Comparison of ENCODE assay signal across 24 cellular contexts in genomic region chr5:34707451-34708107, GRCh38. TPM values are rescaled to one million over a fixed set of nuclear protein-coding genes. Genes with fewer than 3 reads are reported as not detected.
DNase-seq lines count a peak whose midpoint lies in the region; ATAC-seq and TF ChIP-seq lines count a peak whose summit lies in the region.
"Had no signal": no experiment of that assay in that cellular context is flagged by ENCODE, and none has a peak within 500 bp of the region (broad histone marks: within the 10 kb centered on the region; RNA-seq: fewer than 3 reads in every experiment).

No MANE protein-coding gene starts in this region.

- H3K9me3 Mint-ChIP-seq in nephron progenitor cell: no peaks in the 10 kb centered on the region
- H3K9me3 Mint-ChIP-seq in activated T-helper 2 cell treated with anti-CD3 and anti-CD28 coated beads, Interferon-gamma antibody, Interleukin-2, Interleukin-4, amounts not matched to agents 10 μg/mL and 5 μg/mL and 100 μg/mL, durations not matched to agents 14 hours and 24 hours and 36 hours: no peaks in the 10 kb centered on the region
- H3K9me3 Mint-ChIP-seq: activated naive CD8-positive, alpha-beta T cell treated with anti-CD3 and anti-CD28 coated beads, Interleukin-2, amount 50 U/mL, for 24 hours had no signal

- H3K79me2 ChIP-seq in SK-N-SH (ENCODE audit: insufficient read depth): peaks cover 91% of the 10 kb centered on the region

- TF ChIP-seq CTCF in SK-N-SH (IDR thresholded peaks at IDR 0.05): no peak
- TF ChIP-seq CTCF in brain microvascular endothelial cell (IDR thresholded peaks at IDR 0.05; ENCODE audit: low read depth, low read length, missing control alignments): no peak
- TF ChIP-seq CTCF in nephron progenitor cell (IDR thresholded peaks at IDR 0.05): no peak
- TF ChIP-seq CTCF in vagina (IDR thresholded peaks at IDR 0.05): no peak

- peaks cover 33% of the 10 kb centered on the region for H3K36me3 Mint-ChIP-seq in nephron progenitor cell (ENCODE audit: low read depth)
- no peaks in the 10 kb centered on the region for H3K36me3 Mint-ChIP-seq in activated T-helper 2 cell treated with anti-CD3 and anti-CD28 coated beads, Interferon-gamma antibody, Interleukin-2, Interleukin-4, amounts not matched to agents 10 μg/mL and 5 μg/mL and 100 μg/mL, durations not matched to agents 14 hours and 24 hours and 36 hours (ENCODE audit: low read depth)

- H3K4me3 Mint-ChIP-seq in nephron progenitor cell: no peak overlapping the region
- H3K4me3 Mint-ChIP-seq in activated T-helper 2 cell treated with anti-CD3 and anti-CD28 coated beads, Interferon-gamma antibody, Interleukin-2, Interleukin-4, amounts not matched to agents 10 μg/mL and 5 μg/mL and 100 μg/mL, durations not matched to agents 14 hours and 24 hours and 36 hours (ENCODE audit: low read depth): no peak overlapping the region
- H3K4me3 Mint-ChIP-seq: activated naive CD8-positive, alpha-beta T cell treated with anti-CD3 and anti-CD28 coated beads, Interleukin-2, amount 50 U/mL, for 24 hours had no signal

- no peak for TF ChIP-seq RAD21 in SK-N-SH (IDR thresholded peaks at IDR 0.05; ENCODE audit: low read length)

- H3K4me3 ChIP-seq in SK-N-SH (ENCODE audit: low read depth in 2 of 2, low read length in 1 of 2) (no peak overlapping the region), brain microvascular endothelial cell (ENCODE audit: low read depth, low read length) (no peak overlapping the region), vagina (no peak overlapping the region)
- H3K4me3 ChIP-seq: breast epithelium, mucosa of descending colon, SJSA1 had no signal

- H3K9ac ChIP-seq in SK-N-SH: peak overlapping the region; percentile 25; the same call in 1 of the 2 replicates

- H3K27me3 ChIP-seq in SK-N-SH (ENCODE audit: insufficient read depth) (no peaks in the 10 kb centered on the region), brain microvascular endothelial cell (replicated peaks) (no peaks in the 10 kb centered on the region), vagina (no peaks in the 10 kb centered on the region)
- H3K27me3 ChIP-seq: breast epithelium, SJSA1 had no signal

- no peaks in the 10 kb centered on the region for H3K9me2 ChIP-seq in SK-N-SH

- H2AFZ ChIP-seq in SK-N-SH (ENCODE audit: low read depth): no peak overlapping the region

- peak overlapping the region; percentile 23 for H3K27ac Mint-ChIP-seq in nephron progenitor cell
- no peak overlapping the region for H3K27ac Mint-ChIP-seq in activated T-helper 2 cell treated with anti-CD3 and anti-CD28 coated beads, Interferon-gamma antibody, Interleukin-2, Interleukin-4, amounts not matched to agents 10 μg/mL and 5 μg/mL and 100 μg/mL, durations not matched to agents 14 hours and 24 hours and 36 hours
- H3K27ac Mint-ChIP-seq: activated naive CD8-positive, alpha-beta T cell treated with anti-CD3 and anti-CD28 coated beads, Interleukin-2, amount 50 U/mL, for 24 hours had no signal

- H3K27ac ChIP-seq in SK-N-SH (ENCODE audit: low read depth in 2 of 2, low read length in 1 of 2): peak overlapping the region in 1 of 2 experiments; percentile 92; a peak in 2 of 4 replicates
- H3K27ac ChIP-seq in brain microvascular endothelial cell: peak overlapping the region; percentile 97
- H3K27ac ChIP-seq in vagina: peak overlapping the region; percentile 64
- H3K27ac ChIP-seq: breast epithelium, HL-60, SJSA1 had no signal

- TF ChIP-seq EP300 in SK-N-SH (IDR thresholded peaks at IDR 0.05; ENCODE audit: borderline replicate concordance in 1 of 2, low read depth in 1 of 2, low read length in 1 of 2): no peak

- H3F3A ChIP-seq in SK-N-SH (replicated peaks; ENCODE audit: insufficient read depth): peaks cover 63% of the 10 kb centered on the region

- H3K4me1 Mint-ChIP-seq in nephron progenitor cell: peaks cover 5% of the 10 kb centered on the region
- H3K4me1 Mint-ChIP-seq in activated T-helper 2 cell treated with anti-CD3 and anti-CD28 coated beads, Interferon-gamma antibody, Interleukin-2, Interleukin-4, amounts not matched to agents 10 μg/mL and 5 μg/mL and 100 μg/mL, durations not matched to agents 14 hours and 24 hours and 36 hours (ENCODE audit: low read depth): no peaks in the 10 kb centered on the region
- H3K4me1 Mint-ChIP-seq: activated naive CD8-positive, alpha-beta T cell treated with anti-CD3 and anti-CD28 coated beads, Interleukin-2, amount 50 U/mL, for 24 hours had no signal

- POLR2A ChIA-PET in SK-N-SH (lab: Yijun Ruan, JAX): no interaction called here

- H3K9me3 ChIP-seq in SK-N-SH (no peaks in the 10 kb centered on the region), vagina (no peaks in the 10 kb centered on the region)
- H3K9me3 ChIP-seq: breast epithelium, mucosa of descending colon, SJSA1 had no signal

- 65% methylated on average over 5 of the region's 5 CpGs for WGBS in SK-N-SH (ENCODE audit: low lambda C conversion rate)

- in situ Hi-C loops in brain microvascular endothelial cell (cut with HindIII; ENCODE audit: low pct_ligation_motif_present, low sequenced_read_pairs): no loop called here

- ATAC-seq in SK-N-SH treated with all-trans-retinoic acid at 6 μM for 48 hours: no peak
- ATAC-seq: activated naive CD8-positive, alpha-beta T cell treated with anti-CD3 and anti-CD28 coated beads, Interleukin-2, amount 50 U/mL, for 24 hours; left ventricle myocardium superior; mucosa of descending colon had no signal

- CTCF ChIA-PET in SK-N-SH (lab: Yijun Ruan, JAX): no interaction called here

- peak overlapping the region; percentile 48 for H3K4me2 ChIP-seq in SK-N-SH

- H4K20me1 ChIP-seq in SK-N-SH (ENCODE audit: insufficient read depth): no peaks in the 10 kb centered on the region

- TF ChIP-seq POLR2A in vagina (IDR thresholded peaks at IDR 0.05): no peak

- H3K36me3 ChIP-seq in SK-N-SH (replicated peaks in 1 of 2; ENCODE audit: control insufficient read depth in 1 of 2, insufficient read depth in 2 of 2, low read length in 1 of 2) (peaks cover 0 to 28% of the 10 kb centered on the region in 2 experiments), brain microvascular endothelial cell (replicated peaks) (peaks cover 26% of the 10 kb centered on the region), vagina (no peaks in the 10 kb centered on the region)
- H3K36me3 ChIP-seq: breast epithelium, SJSA1 had no signal

- intact Hi-C loops in vagina (cut with DNase I): no loop called here
- intact Hi-C loops in activated T-helper 2 cell treated with anti-CD3 and anti-CD28 coated beads, Interferon-gamma antibody, Interleukin-2, Interleukin-4, amounts not matched to agents 10 μg/mL and 5 μg/mL and 100 μg/mL, durations not matched to agents 14 hours and 24 hours and 36 hours (cut with micrococcal nuclease): no loop called here

- H3K4me1 ChIP-seq in SK-N-SH (ENCODE audit: control insufficient read depth in 1 of 2, insufficient read depth in 2 of 2, low read depth in 1 of 2, low read length in 1 of 2) (peaks cover 0 to 46% of the 10 kb centered on the region in 2 experiments; a peak in 2 of 4 replicates), vagina (peaks cover 32% of the 10 kb centered on the region)
- H3K4me1 ChIP-seq: breast epithelium had no signal

- DNase-seq in SK-N-SH (no peak), brain microvascular endothelial cell (no peak), nephron progenitor cell (no peak), vagina (ENCODE audit: extremely low spot score in 2 of 2) (no peak), NCI-H2196 (lab: John Stamatoyannopoulos, UW; ENCODE audit: unreplicated experiment) (no peak), cerebellum (ENCODE audit: low spot score) (no peak)
- no peak for DNase-seq in activated T-helper 2 cell treated with anti-CD3 and anti-CD28 coated beads, Interferon-gamma antibody, Interleukin-2, Interleukin-4, amounts not matched to agents 10 μg/mL and 5 μg/mL and 100 μg/mL, durations not matched to agents 14 hours and 24 hours and 36 hours (ENCODE audit: low spot score)
- DNase-seq: 8988T; activated CD4-positive, alpha-beta T cell treated with anti-CD3 and anti-CD28 coated beads, Interleukin-2, amount 50 U/mL, for 4 hours; activated gamma-delta T cell; activated naive CD8-positive, alpha-beta T cell treated with anti-CD3 and anti-CD28 coated beads, Interleukin-2, amount 50 U/mL, for 24 hours; cortex of kidney; left ventricle myocardium superior; mucosa of descending colon; NCI-H1417 treated with DMSO at 0.1 percent for 48 hours; NCI-H2107; NCI-H510A treated with DMSO at 0.1 percent for 48 hours; small intestine; stimulated activated CD4-positive, alpha-beta T cell treated with anti-CD3 and anti-CD28 coated beads, Interleukin-4, amount 100 ng/mL, for 24 hours; stimulated activated naive CD4-positive, alpha-beta T cell treated with Interleukin-2 at 50 U/mL for 16 hours had no signal

- no peaks in the 10 kb centered on the region for H3K27me3 Mint-ChIP-seq in nephron progenitor cell (ENCODE audit: low read depth, poor library complexity)
- no peaks in the 10 kb centered on the region for H3K27me3 Mint-ChIP-seq in activated T-helper 2 cell treated with anti-CD3 and anti-CD28 coated beads, Interferon-gamma antibody, Interleukin-2, Interleukin-4, amounts not matched to agents 10 μg/mL and 5 μg/mL and 100 μg/mL, durations not matched to agents 14 hours and 24 hours and 36 hours (ENCODE audit: low read depth)

TF ChIP-seq in SK-N-SH, 30 proteins besides CTCF, POLR2A, EP300 and RAD21:
- no peak for TF ChIP-seq USF2 (IDR thresholded peaks at IDR 0.05; ENCODE audit: borderline replicate concordance, low read depth, low read length)

TF ChIP-seq in SK-N-SH treated with all-trans-retinoic acid at 6 μM for 48 hours, 23 proteins besides CTCF, POLR2A, EP300 and RAD21 (continues in another document):
- no peak for TF ChIP-seq ZNF8 (CRISPR knock-in tag; IDR thresholded peaks at IDR 0.05)
- TF ChIP-seq ZFP30 (CRISPR knock-in tag; IDR thresholded peaks at IDR 0.05): no peak
- TF ChIP-seq TOX (CRISPR knock-in tag; IDR thresholded peaks at IDR 0.05; ENCODE audit: borderline replicate concordance): no peak
- TF ChIP-seq OSR1 (CRISPR knock-in tag; IDR thresholded peaks at IDR 0.05): no peak
- no peak for TF ChIP-seq RARB (CRISPR knock-in tag; IDR thresholded peaks at IDR 0.05)
- TF ChIP-seq CSDC2 (CRISPR knock-in tag; IDR thresholded peaks at IDR 0.05): no peak

RNA-seq across cellular contexts. Expression of gene RAI14, which starts 51.5 kb away (rescaled TPM):
- polyA plus RNA-seq in SK-N-SH (2012; rRNA removed): 53.2 and 59.5 TPM in 2 replicates
- polyA plus RNA-seq in SK-N-SH (2012; cell fraction: cytosol; rRNA removed): 59.7 and 67.7 TPM in 2 replicates
- 61.9 and 72.1 TPM in 2 replicates for polyA plus RNA-seq in SK-N-SH (2012; cell fraction: nucleus; rRNA removed)
- total RNA-seq in vagina (30.7 TPM), cerebellum (20.0 TPM)
- total RNA-seq in activated T-helper 2 cell treated with anti-CD3 and anti-CD28 coated beads, Interferon-gamma antibody, Interleukin-2, Interleukin-4, amounts not matched to agents 10 μg/mL and 5 μg/mL and 100 μg/mL, durations not matched to agents 14 hours and 24 hours and 36 hours: 4.0 and 4.2 TPM in 2 replicates
